Comparison of ENCODE assay signal across 16 cellular contexts in genomic region chr5:151498395-151499155, GRCh38. TPM values are rescaled to one million over a fixed set of nuclear protein-coding genes. Genes with fewer than 3 reads are reported as not detected.
A peak's percentile ranks its signal among the peaks of the same experiment; 100 is the strongest.
DNase-seq lines count a peak whose midpoint lies in the region; ATAC-seq and TF ChIP-seq lines count a peak whose summit lies in the region.
"Had no signal": no experiment of that assay in that cellular context is flagged by ENCODE, and none has a peak within 500 bp of the region (broad histone marks: within the 10 kb centered on the region; RNA-seq: fewer than 3 reads in every experiment).

No MANE protein-coding gene starts in this region.

- H3K27ac ChIP-seq in OCI-LY3 (ENCODE audit: low read length) (no peak overlapping the region), endodermal cell (ENCODE audit: low read depth, low read length) (no peak overlapping the region), neuronal stem cell (replicated peaks; ENCODE audit: low read length) (no peak overlapping the region)

- TF ChIP-seq CTCF in OCI-LY3 (IDR thresholded peaks at IDR 0.05; ENCODE audit: low read depth, low read length) (no peak), endodermal cell (conservative IDR thresholded peaks at IDR 0.05) (no peak)

- no peak overlapping the region for H3K4ac ChIP-seq in neuronal stem cell (ENCODE audit: low read length)

- WGBS in endodermal cell (ENCODE audit: insufficient coverage in 1 of 2, insufficient read length in 1 of 2), 2 experiments, result 71 to 78% methylated on average over 4 to 8 of the region's 8 CpGs
- no CpG with 5 or more reads among the region's 8 CpGs for WGBS in neuronal stem cell (ENCODE audit: extremely low coverage in 2 of 2, insufficient read length in 2 of 2, insufficient replicate concordance in 1 of 2), 2 donors

- H3K4me1 Mint-ChIP-seq in endodermal cell, result peaks cover 14% of the 10 kb centered on the region

- peaks cover 5% of the 10 kb centered on the region for H3K9me3 Mint-ChIP-seq in endodermal cell
- H3K9me3 Mint-ChIP-seq: CD4-positive, CD25-positive, alpha-beta regulatory T cell had no signal

- peak overlapping the region; percentile 33 for H3K18ac ChIP-seq in neuronal stem cell (ENCODE audit: low read length)

- H2AFZ ChIP-seq in OCI-LY3 (ENCODE audit: low read depth, low read length) (no peak overlapping the region), neuronal stem cell (ENCODE audit: low read length) (no peak overlapping the region)

- peak overlapping the region; percentile 89; the same call in 1 of the 2 replicates for H3K4me2 ChIP-seq in OCI-LY3 (ENCODE audit: low read length)
- no peak overlapping the region for H3K4me2 ChIP-seq in neuronal stem cell (ENCODE audit: insufficient read depth, low read length, poor library complexity, severe bottlenecking)

- no peak overlapping the region for H3K23ac ChIP-seq in neuronal stem cell (ENCODE audit: low read depth, low read length, poor library complexity)

- no peaks in the 10 kb centered on the region for H3K79me1 ChIP-seq in neuronal stem cell (ENCODE audit: low read depth, low read length)

- no peak overlapping the region for H2AK5ac ChIP-seq in neuronal stem cell (ENCODE audit: low read depth, low read length)

- no peak overlapping the region for H4K91ac ChIP-seq in neuronal stem cell (ENCODE audit: low read depth, low read length, poor library complexity)

- DNase-seq in ELF-1 (ENCODE audit: low read depth, low spot score) (peak; percentile 85), endodermal cell (no peak), neuronal stem cell (ENCODE audit: low spot score) (no peak), COLO668 (lab: John Stamatoyannopoulos, UW; ENCODE audit: unreplicated experiment) (no peak), DMS 273 treated with DMSO at 0.1 percent for 48 hours (lab: John Stamatoyannopoulos, UW) (no peak)
- DNase-seq in NK-92 treated with Interleukin-12 subunit alpha and Interleukin-12 subunit beta, amount 100 ng/mL, for 24 hours (lab: John Stamatoyannopoulos, UW), result no peak
- DNase-seq: ACHN; AML-193; Calu3; CD4-positive, CD25-positive, alpha-beta regulatory T cell; NCI-H1417 treated with DMSO at 0.1 percent for 48 hours; NCI-H2029; NCI-H774 had no signal

- no peak overlapping the region for H2BK12ac ChIP-seq in neuronal stem cell (ENCODE audit: low read length)

- ATAC-seq in GM21447 (IDR thresholded peaks at IDR 0.05; ENCODE audit: unreplicated experiment), result no peak
- ATAC-seq: HCT116 had no signal

- H3K9me3 ChIP-seq in OCI-LY3 (ENCODE audit: insufficient read depth, low read length) (no peaks in the 10 kb centered on the region), endodermal cell (ENCODE audit: control insufficient read depth, low read length) (peaks cover 18% of the 10 kb centered on the region), neuronal stem cell (replicated peaks in 1 of 2; ENCODE audit: control insufficient read depth in 2 of 2, insufficient read depth in 1 of 2, low read depth in 1 of 2, low read length in 2 of 2) (peaks cover 0 to 5% of the 10 kb centered on the region in 2 donors)

- H4K20me1 ChIP-seq in OCI-LY3 (ENCODE audit: insufficient read depth, low read length), result no peaks in the 10 kb centered on the region

- no peaks in the 10 kb centered on the region for H3K79me2 ChIP-seq in OCI-LY3 (ENCODE audit: low read length)

- H3K4me3 ChIP-seq in OCI-LY3 (ENCODE audit: low read length) (no peak overlapping the region), endodermal cell (ENCODE audit: low read length) (no peak overlapping the region), neuronal stem cell (ENCODE audit: low read length in 2 of 2) (no peak overlapping the region)

- H3K27ac Mint-ChIP-seq in endodermal cell, result peak overlapping the region; percentile 18

- H3K14ac ChIP-seq in neuronal stem cell (ENCODE audit: low read length), result no peak overlapping the region

- no peaks in the 10 kb centered on the region for H3K27me3 Mint-ChIP-seq in endodermal cell (ENCODE audit: insufficient read depth)
- H3K27me3 Mint-ChIP-seq: CD4-positive, CD25-positive, alpha-beta regulatory T cell had no signal

- H3K36me3 ChIP-seq in OCI-LY3 (replicated peaks; ENCODE audit: low read depth, low read length) (no peaks in the 10 kb centered on the region), endodermal cell (ENCODE audit: control insufficient read depth, insufficient read depth, low read length) (peaks cover 5% of the 10 kb centered on the region), neuronal stem cell (replicated peaks in 1 of 2; ENCODE audit: control insufficient read depth in 2 of 2, insufficient read depth in 2 of 2, low read length in 2 of 2) (no peaks in the 10 kb centered on the region)

- no peak overlapping the region for H4K8ac ChIP-seq in neuronal stem cell (ENCODE audit: low read depth, low read length)

- H3K9ac ChIP-seq in OCI-LY3 (ENCODE audit: low read length) (no peak overlapping the region), endodermal cell (ENCODE audit: extremely low read depth, low read length, poor library complexity, severe bottlenecking) (no peak overlapping the region), neuronal stem cell (ENCODE audit: low read depth, low read length, poor library complexity) (no peak overlapping the region)

- no peak overlapping the region for H2BK5ac ChIP-seq in neuronal stem cell (ENCODE audit: low read length)

- H2BK120ac ChIP-seq in neuronal stem cell (ENCODE audit: low read depth, low read length), result no peak overlapping the region

- no peak overlapping the region for H2BK15ac ChIP-seq in neuronal stem cell (ENCODE audit: low read length)

- peaks cover 21% of the 10 kb centered on the region for H3K36me3 Mint-ChIP-seq in endodermal cell (ENCODE audit: low read depth)

- H3K27me3 ChIP-seq in OCI-LY3 (ENCODE audit: low read depth, low read length) (no peaks in the 10 kb centered on the region), endodermal cell (ENCODE audit: control insufficient read depth, insufficient read depth, low read length, poor library complexity, severe bottlenecking) (no peaks in the 10 kb centered on the region), neuronal stem cell (ENCODE audit: control insufficient read depth in 3 of 3, insufficient read depth in 3 of 3, low read depth in 1 of 3, low read length in 3 of 3) (no peaks in the 10 kb centered on the region)

- H3K4me1 ChIP-seq in OCI-LY3 (ENCODE audit: low read length) (peaks cover 25% of the 10 kb centered on the region), endodermal cell (ENCODE audit: control insufficient read depth, insufficient read depth, low read length) (no peaks in the 10 kb centered on the region), neuronal stem cell (ENCODE audit: control insufficient read depth in 2 of 2, insufficient read depth in 1 of 2, low read depth in 1 of 2, low read length in 2 of 2) (peaks cover 4 to 7% of the 10 kb centered on the region in 2 donors)

- no peak overlapping the region for H3K4me3 Mint-ChIP-seq in endodermal cell
- H3K4me3 Mint-ChIP-seq: CD4-positive, CD25-positive, alpha-beta regulatory T cell had no signal

RNA-seq across cellular contexts. Expression of gene SLC36A1, which starts 51.2 kb away (rescaled TPM):
- 10 to 100 TPM; 15.4 to 33.3 TPM for total RNA-seq in endodermal cell
- polyA plus RNA-seq in endodermal cell (2013, experiment 1 of 2), result 10.9 TPM
- polyA plus RNA-seq in endodermal cell (2013, experiment 2 of 2), result 8.0 TPM
- polyA plus RNA-seq in neuronal stem cell (2013, experiment 1 of 2), result 6.4 TPM
- 5.5 TPM for polyA plus RNA-seq in neuronal stem cell (2013, experiment 2 of 2)
